ENCODE assay signal across 23 cellular contexts in genomic region chr15:75923756-75924155, GRCh38. TPM values are rescaled to one million over a fixed set of nuclear protein-coding genes. Genes with fewer than 3 reads are reported as not detected.
DNase-seq lines count a peak whose midpoint lies in the region; ATAC-seq and TF ChIP-seq lines count a peak whose summit lies in the region.
"Had no signal": no experiment of that assay in that cellular context is flagged by ENCODE, and none has a peak within 500 bp of the region (broad histone marks: within the 10 kb centered on the region; RNA-seq: fewer than 3 reads in every experiment).

No MANE protein-coding gene starts in this region.

- H3K9me3 ChIP-seq in breast epithelium: no peaks in the 10 kb centered on the region
- H3K9me3 ChIP-seq: adrenal gland, BLaER1, body of pancreas, testis had no signal

- peak; percentile 89 for ATAC-seq in central memory CD8-positive, alpha-beta T cell (replicated peaks; ENCODE audit: extremely low read depth, poor library complexity, severe bottlenecking)
- ATAC-seq: body of pancreas; stimulated activated naive B cell treated with anti-CD40 and anti-IgM and Interleukin-4, amounts not matched to agents 10 μg/mL and 1 μg/mL and 100 μg/mL, for 72 hours; T-cell had no signal

- H3K27me3 Mint-ChIP-seq in MCF 10A (ENCODE audit: insufficient read depth, unreplicated experiment): no peaks in the 10 kb centered on the region
- no peaks in the 10 kb centered on the region for H3K27me3 Mint-ChIP-seq in activated CD4-positive, alpha-beta memory T cell treated with anti-CD3 and anti-CD28 coated beads, Interleukin-2, amount 10 ng/mL, durations not matched to agents 7 days and 5 days
- H3K27me3 Mint-ChIP-seq in central memory CD8-positive, alpha-beta T cell: no peaks in the 10 kb centered on the region
- H3K27me3 Mint-ChIP-seq in stimulated activated naive CD8-positive, alpha-beta T cell treated with anti-CD3 and anti-CD28 coated beads, Interleukin-15, Interleukin-2, amounts not matched to agents 100 ng/mL and 50 ng/mL, for 24 hours: no peaks in the 10 kb centered on the region
- H3K27me3 Mint-ChIP-seq: stimulated activated naive B cell treated with anti-CD40 and anti-IgM and Interleukin-4, amounts not matched to agents 10 μg/mL and 1 μg/mL and 100 μg/mL, for 72 hours; T-cell had no signal

- CTCF ChIA-PET in MCF 10A (lab: Yijun Ruan, JAX): interaction anchor here (0.7 to 5.0 kb wide), 6 partner anchors 13 to 217 kb away, joined by 3 to 56 read pairs (median 3); no protein-coding TSS in a partner anchor
- CTCF ChIA-PET in activated CD4-positive, alpha-beta memory T cell treated with anti-CD3 and anti-CD28 coated beads, Interleukin-2, amount 10 ng/mL, durations not matched to agents 7 days and 5 days (lab: Charles Lee): interaction anchor here (1.0 to 2.2 kb wide), 5 partner anchors 8 to 216 kb away, joined by 3 to 8 read pairs (median 4); no protein-coding TSS in a partner anchor

- TF ChIP-seq POLR2A in breast epithelium (IDR thresholded peaks at IDR 0.05): no peak

- no peak overlapping the region for H3K4me3 Mint-ChIP-seq in MCF 10A (ENCODE audit: unreplicated experiment)
- no peak overlapping the region for H3K4me3 Mint-ChIP-seq in activated CD4-positive, alpha-beta memory T cell treated with anti-CD3 and anti-CD28 coated beads, Interleukin-2, amount 10 ng/mL, durations not matched to agents 7 days and 5 days
- peak overlapping the region; percentile 2 for H3K4me3 Mint-ChIP-seq in central memory CD8-positive, alpha-beta T cell
- H3K4me3 Mint-ChIP-seq in stimulated activated naive CD8-positive, alpha-beta T cell treated with anti-CD3 and anti-CD28 coated beads, Interleukin-15, Interleukin-2, amounts not matched to agents 100 ng/mL and 50 ng/mL, for 24 hours: no peak overlapping the region
- H3K4me3 Mint-ChIP-seq: H9; nephron; stimulated activated naive B cell treated with anti-CD40 and anti-IgM and Interleukin-4, amounts not matched to agents 10 μg/mL and 1 μg/mL and 100 μg/mL, for 72 hours; T-cell had no signal

- TF ChIP-seq CTCF in MCF 10A (IDR thresholded peaks at IDR 0.05; ENCODE audit: unreplicated experiment): no peak
- TF ChIP-seq CTCF in breast epithelium (IDR thresholded peaks at IDR 0.05): no peak

- POLR2A ChIA-PET in MCF 10A (lab: Yijun Ruan, JAX): interaction anchor here (0.5 to 9.6 kb wide), 7 partner anchors 16 to 1354 kb away, joined by 3 to 96 read pairs (median 3); partner anchors contain the start of gene FBXO22
- POLR2A ChIA-PET in activated CD4-positive, alpha-beta memory T cell treated with anti-CD3 and anti-CD28 coated beads, Interleukin-2, amount 10 ng/mL, durations not matched to agents 7 days and 5 days (lab: Charles Lee): interaction anchor here (0.6 to 1.5 kb wide), 3 partner anchors 14 to 74 kb away, joined by 3 to 6 read pairs (median 3); partner anchors contain the start of gene FBXO22

- H3K4me1 Mint-ChIP-seq in MCF 10A (ENCODE audit: insufficient read depth, unreplicated experiment): peaks cover 38% of the 10 kb centered on the region
- peaks cover 42% of the 10 kb centered on the region for H3K4me1 Mint-ChIP-seq in activated CD4-positive, alpha-beta memory T cell treated with anti-CD3 and anti-CD28 coated beads, Interleukin-2, amount 10 ng/mL, durations not matched to agents 7 days and 5 days
- peaks cover 35% of the 10 kb centered on the region for H3K4me1 Mint-ChIP-seq in central memory CD8-positive, alpha-beta T cell
- peaks cover 50% of the 10 kb centered on the region for H3K4me1 Mint-ChIP-seq in stimulated activated naive CD8-positive, alpha-beta T cell treated with anti-CD3 and anti-CD28 coated beads, Interleukin-15, Interleukin-2, amounts not matched to agents 100 ng/mL and 50 ng/mL, for 24 hours (ENCODE audit: low read depth)

- H3K36me3 ChIP-seq in breast epithelium: no peaks in the 10 kb centered on the region

- no peak for DNase-seq in MCF 10A (ENCODE audit: unreplicated experiment)
- DNase-seq in breast epithelium (ENCODE audit: low spot score in 2 of 2): no peak
- DNase-seq in activated CD4-positive, alpha-beta memory T cell treated with anti-CD3 and anti-CD28 coated beads, Interleukin-2, amount 10 ng/mL, durations not matched to agents 7 days and 5 days: peak; percentile 37
- no peak for DNase-seq in central memory CD8-positive, alpha-beta T cell (ENCODE audit: low spot score in 2 of 2)
- DNase-seq in stimulated activated CD4-positive, alpha-beta T cell treated with anti-CD3 and anti-CD28 coated beads, Interleukin-2, amount 100 ng/mL, for 24 hours: no peak
- DNase-seq in effector CD8-positive, alpha-beta T cell (lab: John Stamatoyannopoulos, UW): no peak
- no peak for DNase-seq in effector CD4-positive, alpha-beta T cell
- DNase-seq: adrenal gland; body of pancreas; foreskin melanocyte; H9; Kasumi-1; left cardiac atrium; NCI-H1417 treated with DMSO at 0.1 percent for 48 hours; NCI-H2081; NCI-H526; NK-92 treated with Interleukin-12 subunit alpha and Interleukin-12 subunit beta, amount 100 ng/mL, for 24 hours; stimulated activated naive B cell treated with anti-CD40 and anti-IgM and Interleukin-4, amounts not matched to agents 10 μg/mL and 1 μg/mL and 100 μg/mL, for 72 hours; testis had no signal

- H3K36me3 Mint-ChIP-seq in MCF 10A (ENCODE audit: insufficient read depth, unreplicated experiment): peaks cover 84% of the 10 kb centered on the region
- H3K36me3 Mint-ChIP-seq in activated CD4-positive, alpha-beta memory T cell treated with anti-CD3 and anti-CD28 coated beads, Interleukin-2, amount 10 ng/mL, durations not matched to agents 7 days and 5 days (ENCODE audit: low read depth): peaks cover 51% of the 10 kb centered on the region
- peaks cover 16% of the 10 kb centered on the region for H3K36me3 Mint-ChIP-seq in central memory CD8-positive, alpha-beta T cell (ENCODE audit: insufficient read depth)
- peaks cover 62% of the 10 kb centered on the region for H3K36me3 Mint-ChIP-seq in stimulated activated naive CD8-positive, alpha-beta T cell treated with anti-CD3 and anti-CD28 coated beads, Interleukin-15, Interleukin-2, amounts not matched to agents 100 ng/mL and 50 ng/mL, for 24 hours (ENCODE audit: low read depth)

- no peaks in the 10 kb centered on the region for H3K9me3 Mint-ChIP-seq in MCF 10A (ENCODE audit: unreplicated experiment)
- no peaks in the 10 kb centered on the region for H3K9me3 Mint-ChIP-seq in activated CD4-positive, alpha-beta memory T cell treated with anti-CD3 and anti-CD28 coated beads, Interleukin-2, amount 10 ng/mL, durations not matched to agents 7 days and 5 days
- no peaks in the 10 kb centered on the region for H3K9me3 Mint-ChIP-seq in central memory CD8-positive, alpha-beta T cell
- no peaks in the 10 kb centered on the region for H3K9me3 Mint-ChIP-seq in stimulated activated naive CD8-positive, alpha-beta T cell treated with anti-CD3 and anti-CD28 coated beads, Interleukin-15, Interleukin-2, amounts not matched to agents 100 ng/mL and 50 ng/mL, for 24 hours
- H3K9me3 Mint-ChIP-seq: H9; nephron; stimulated activated naive B cell treated with anti-CD40 and anti-IgM and Interleukin-4, amounts not matched to agents 10 μg/mL and 1 μg/mL and 100 μg/mL, for 72 hours; T-cell had no signal

- H3K27me3 ChIP-seq in breast epithelium: no peaks in the 10 kb centered on the region
- H3K27me3 ChIP-seq: adrenal gland, BLaER1, body of pancreas, testis had no signal

- H3K4me3 ChIP-seq in breast epithelium: no peak overlapping the region
- H3K4me3 ChIP-seq: adrenal gland, BLaER1, body of pancreas, testis had no signal

- no peak overlapping the region for H3K27ac ChIP-seq in breast epithelium
- H3K27ac ChIP-seq: adrenal gland, BLaER1, body of pancreas, testis had no signal

- no peaks in the 10 kb centered on the region for H3K4me1 ChIP-seq in breast epithelium
- H3K4me1 ChIP-seq: testis had no signal

- H3K27ac Mint-ChIP-seq in MCF 10A (ENCODE audit: low read depth, unreplicated experiment): peak overlapping the region; percentile 95
- no peak overlapping the region for H3K27ac Mint-ChIP-seq in activated CD4-positive, alpha-beta memory T cell treated with anti-CD3 and anti-CD28 coated beads, Interleukin-2, amount 10 ng/mL, durations not matched to agents 7 days and 5 days
- peak overlapping the region; percentile 3 for H3K27ac Mint-ChIP-seq in central memory CD8-positive, alpha-beta T cell (ENCODE audit: low read depth)
- H3K27ac Mint-ChIP-seq in stimulated activated naive CD8-positive, alpha-beta T cell treated with anti-CD3 and anti-CD28 coated beads, Interleukin-15, Interleukin-2, amounts not matched to agents 100 ng/mL and 50 ng/mL, for 24 hours: peak overlapping the region; percentile 10
- H3K27ac Mint-ChIP-seq: H9; nephron; stimulated activated naive B cell treated with anti-CD40 and anti-IgM and Interleukin-4, amounts not matched to agents 10 μg/mL and 1 μg/mL and 100 μg/mL, for 72 hours; T-cell had no signal

- intact Hi-C loops in MCF 10A (cut with micrococcal nuclease) (loop anchor here (2.0 kb wide), 1 partner anchor 21 kb away; the partner anchor contains the start of gene FBXO22), breast epithelium (cut with DNase I; ENCODE audit: low total_unique reads) (no loop called here)

- BruUV-seq in MCF 10A (replicated peaks; lab: Mats Ljungman, UMichigan): no TSS peak

RNA-seq across cellular contexts. Expression of gene FBXO22, which starts 20.1 kb away (rescaled TPM):
- total RNA-seq in MCF 10A (2022) (49.2 and 70.7 TPM in 2 replicates), breast epithelium (10 to 100 TPM; 12.8 to 25.3 (median 24.6) TPM)
- 10 to 100 TPM; 32.5 to 33.1 TPM for total RNA-seq in activated CD4-positive, alpha-beta memory T cell treated with anti-CD3 and anti-CD28 coated beads, Interleukin-2, amount 10 ng/mL, durations not matched to agents 7 days and 5 days
